ENCODE assay signal across 1 cellular context in the genomic region with DNA sequence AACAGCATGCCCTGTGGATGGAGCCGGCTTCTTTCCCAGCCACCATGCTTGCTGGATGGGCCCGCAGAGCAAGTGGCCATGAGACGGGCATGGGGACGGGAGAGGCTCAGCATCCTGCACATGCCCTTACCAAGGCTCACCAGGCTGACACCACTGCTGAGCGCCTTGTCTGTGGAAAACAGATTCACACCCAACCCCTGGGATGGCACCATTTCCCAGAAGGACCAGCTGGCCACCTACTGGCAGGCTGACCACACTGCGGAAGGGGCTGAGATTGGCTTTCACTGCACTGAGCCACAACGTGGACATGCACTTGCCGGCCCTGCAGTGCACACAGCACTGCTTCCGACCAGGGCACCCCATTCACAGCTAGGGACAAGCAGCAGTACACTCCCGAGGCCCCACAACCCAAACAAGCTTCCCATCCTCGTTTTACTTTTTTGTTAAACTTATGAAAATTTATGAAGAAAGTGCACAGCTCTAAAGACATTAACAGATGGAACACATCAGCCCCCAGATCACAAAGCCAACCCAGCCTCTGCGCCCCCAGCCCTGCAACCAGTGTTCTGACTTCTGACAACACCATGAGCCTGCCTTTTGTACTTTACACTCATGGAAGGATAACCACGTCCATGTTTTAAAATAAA.
TF ChIP-seq lines count a peak whose summit lies in the region.

No MANE protein-coding gene starts in this region.

TF ChIP-seq in HCT116, 20 proteins besides CTCF, POLR2A, EP300 and RAD21 (continued from another document):
- no peak for TF ChIP-seq CEBPB (IDR thresholded peaks at IDR 0.05; ENCODE audit: low read depth)
- no peak for TF ChIP-seq YY1 (IDR thresholded peaks at IDR 0.05; ENCODE audit: extremely low read depth, insufficient replicate concordance, low read depth, low read length)
- no peak for TF ChIP-seq EGR1 (IDR thresholded peaks at IDR 0.05; ENCODE audit: low read depth)
- TF ChIP-seq, protein P1, sequence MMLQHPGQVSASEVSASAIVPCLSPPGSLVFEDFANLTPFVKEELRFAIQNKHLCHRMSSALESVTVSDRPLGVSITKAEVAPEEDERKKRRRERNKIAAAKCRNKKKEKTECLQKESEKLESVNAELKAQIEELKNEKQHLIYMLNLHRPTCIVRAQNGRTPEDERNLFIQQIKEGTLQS (IDR thresholded peaks at IDR 0.05), result no peak
- TF ChIP-seq TCF7L2 (IDR thresholded peaks at IDR 0.05; ENCODE audit: borderline replicate concordance, extremely low read depth, insufficient read depth, insufficient read length), result no peak
- no peak for TF ChIP-seq SRF (IDR thresholded peaks at IDR 0.05; ENCODE audit: low read depth)
- no peak for TF ChIP-seq ELF1 (IDR thresholded peaks at IDR 0.05; ENCODE audit: borderline replicate concordance, low read depth)
- 0 out of 2 replicates have a peak, but pooled peaks have one; percentile 22 for TF ChIP-seq POLR2AphosphoS5 (IDR thresholded peaks at IDR 0.05; ENCODE audit: low read depth, low read length)
- TF ChIP-seq EZH2 (IDR thresholded peaks at IDR 0.05), result no peak
- TF ChIP-seq JUND (IDR thresholded peaks at IDR 0.05), result no peak
- TF ChIP-seq FOSL1 (IDR thresholded peaks at IDR 0.05; ENCODE audit: low read depth), result no peak
- TF ChIP-seq, protein P2, sequence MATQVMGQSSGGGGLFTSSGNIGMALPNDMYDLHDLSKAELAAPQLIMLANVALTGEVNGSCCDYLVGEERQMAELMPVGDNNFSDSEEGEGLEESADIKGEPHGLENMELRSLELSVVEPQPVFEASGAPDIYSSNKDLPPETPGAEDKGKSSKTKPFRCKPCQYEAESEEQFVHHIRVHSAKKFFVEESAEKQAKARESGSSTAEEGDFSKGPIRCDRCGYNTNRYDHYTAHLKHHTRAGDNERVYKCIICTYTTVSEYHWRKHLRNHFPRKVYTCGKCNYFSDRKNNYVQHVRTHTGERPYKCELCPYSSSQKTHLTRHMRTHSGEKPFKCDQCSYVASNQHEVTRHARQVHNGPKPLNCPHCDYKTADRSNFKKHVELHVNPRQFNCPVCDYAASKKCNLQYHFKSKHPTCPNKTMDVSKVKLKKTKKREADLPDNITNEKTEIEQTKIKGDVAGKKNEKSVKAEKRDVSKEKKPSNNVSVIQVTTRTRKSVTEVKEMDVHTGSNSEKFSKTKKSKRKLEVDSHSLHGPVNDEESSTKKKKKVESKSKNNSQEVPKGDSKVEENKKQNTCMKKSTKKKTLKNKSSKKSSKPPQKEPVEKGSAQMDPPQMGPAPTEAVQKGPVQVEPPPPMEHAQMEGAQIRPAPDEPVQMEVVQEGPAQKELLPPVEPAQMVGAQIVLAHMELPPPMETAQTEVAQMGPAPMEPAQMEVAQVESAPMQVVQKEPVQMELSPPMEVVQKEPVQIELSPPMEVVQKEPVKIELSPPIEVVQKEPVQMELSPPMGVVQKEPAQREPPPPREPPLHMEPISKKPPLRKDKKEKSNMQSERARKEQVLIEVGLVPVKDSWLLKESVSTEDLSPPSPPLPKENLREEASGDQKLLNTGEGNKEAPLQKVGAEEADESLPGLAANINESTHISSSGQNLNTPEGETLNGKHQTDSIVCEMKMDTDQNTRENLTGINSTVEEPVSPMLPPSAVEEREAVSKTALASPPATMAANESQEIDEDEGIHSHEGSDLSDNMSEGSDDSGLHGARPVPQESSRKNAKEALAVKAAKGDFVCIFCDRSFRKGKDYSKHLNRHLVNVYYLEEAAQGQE (IDR thresholded peaks at IDR 0.05; ENCODE audit: low read depth), result no peak
- TF ChIP-seq, protein P3, sequence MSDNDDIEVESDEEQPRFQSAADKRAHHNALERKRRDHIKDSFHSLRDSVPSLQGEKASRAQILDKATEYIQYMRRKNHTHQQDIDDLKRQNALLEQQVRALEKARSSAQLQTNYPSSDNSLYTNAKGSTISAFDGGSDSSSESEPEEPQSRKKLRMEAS (IDR thresholded peaks at IDR 0.05), result peak; percentile 73
